28 cellular contexts compared by ENCODE assay signal in genomic region chr2:241593271-241593670, GRCh38. TPM values are rescaled to one million over a fixed set of nuclear protein-coding genes. Genes with fewer than 3 reads are reported as not detected.
"Had no signal": no experiment of that assay in that cellular context is flagged by ENCODE, and none has a peak within 500 bp of the region (broad histone marks: within the 10 kb centered on the region; RNA-seq: fewer than 3 reads in every experiment).

No MANE protein-coding gene starts in this region.

- H3K9me3 Mint-ChIP-seq: natural killer cell treated with Interleukin-12 subunit alpha and Interleukin-12 subunit beta and Interleukin-15 and Interleukin-18, amount 100 ng/mL, for 72 hours; nephron progenitor cell had no signal

- ATAC-seq: naive thymus-derived CD8-positive, alpha-beta T cell; natural killer cell treated with Interleukin-12 subunit alpha and Interleukin-12 subunit beta and Interleukin-15 and Interleukin-18, amount 100 ng/mL, for 72 hours; pancreas; psoas muscle; stimulated activated effector memory CD8-positive, alpha-beta T cell treated with anti-CD3 and anti-CD28 coated beads, Interleukin-12 subunit alpha, Interleukin-12 subunit beta, amount 100 ng/mL, for 72 hours; stimulated activated naive B cell treated with anti-CD40 and anti-IgM and Interleukin-4, amounts not matched to agents 10 μg/mL and 1 μg/mL and 100 μg/mL, for 72 hours had no signal

- H3K4me3 Mint-ChIP-seq: naive B cell; naive thymus-derived CD8-positive, alpha-beta T cell; natural killer cell treated with Interleukin-12 subunit alpha and Interleukin-12 subunit beta and Interleukin-15 and Interleukin-18, amount 100 ng/mL, for 72 hours; nephron progenitor cell; neural crest cell; stimulated activated effector memory CD8-positive, alpha-beta T cell treated with anti-CD3 and anti-CD28 coated beads, Interleukin-12 subunit alpha, Interleukin-12 subunit beta, amount 100 ng/mL, for 72 hours; stimulated activated naive B cell treated with anti-CD40 and anti-IgM and Interleukin-4, amounts not matched to agents 10 μg/mL and 1 μg/mL and 100 μg/mL, for 72 hours; stimulated activated naive CD8-positive, alpha-beta T cell treated with anti-CD3 and anti-CD28 coated beads, Interleukin-15, Interleukin-2, amounts not matched to agents 100 ng/mL and 50 ng/mL, for 24 hours had no signal

- H3K4me1 Mint-ChIP-seq: naive B cell; nephron progenitor cell; neural crest cell; stimulated activated naive B cell treated with anti-CD40 and anti-IgM and Interleukin-4, amounts not matched to agents 10 μg/mL and 1 μg/mL and 100 μg/mL, for 72 hours had no signal

- H3K27me3 Mint-ChIP-seq: naive B cell; naive thymus-derived CD8-positive, alpha-beta T cell; natural killer cell treated with Interleukin-12 subunit alpha and Interleukin-12 subunit beta and Interleukin-15 and Interleukin-18, amount 100 ng/mL, for 72 hours; progenitor cell of endocrine pancreas; stimulated activated naive B cell treated with anti-CD40 and anti-IgM and Interleukin-4, amounts not matched to agents 10 μg/mL and 1 μg/mL and 100 μg/mL, for 72 hours; stimulated activated naive CD8-positive, alpha-beta T cell treated with anti-CD3 and anti-CD28 coated beads, Interleukin-15, Interleukin-2, amounts not matched to agents 100 ng/mL and 50 ng/mL, for 24 hours had no signal

- H3K4me2 ChIP-seq: smooth muscle cell had no signal

- DNase-seq: naive B cell; naive thymus-derived CD8-positive, alpha-beta T cell; nephron progenitor cell; occipital lobe; pancreas; psoas muscle; right cardiac atrium; right lobe of liver; stimulated activated CD4-positive, alpha-beta T cell treated with anti-CD3 and anti-CD28 coated beads, Interleukin-15, amount 100 ng/mL, for 24 hours; stimulated activated CD4-positive, alpha-beta T cell treated with anti-CD3 and anti-CD28 coated beads, Interleukin-2, amount 100 ng/mL, for 24 hours; stimulated activated CD4-positive, alpha-beta T cell treated with anti-CD3 and anti-CD28 coated beads, Interleukin-2, amount 100 ng/mL, for 48 hours; stimulated activated CD4-positive, alpha-beta T cell treated with anti-CD3 and anti-CD28 coated beads, Interleukin-4, amount 100 ng/mL, for 24 hours; stimulated activated naive B cell treated with anti-CD40 and anti-IgM and Interleukin-4, amounts not matched to agents 10 μg/mL and 1 μg/mL and 100 μg/mL, for 72 hours; stimulated activated naive CD4-positive, alpha-beta T cell treated with Interleukin-2 at 50 U/mL for 16 hours; stomach; thyroid gland; trophoblast cell; upper lobe of left lung had no signal

- H3K9me3 ChIP-seq: pancreas, psoas muscle, right lobe of liver, thyroid gland, upper lobe of left lung, vagina had no signal

- H3K4me1 ChIP-seq: pancreas, right lobe of liver, stomach, thyroid gland, tibial nerve, upper lobe of left lung, vagina had no signal

- H3K27me3 ChIP-seq: pancreas, right lobe of liver, stomach, thyroid gland, tibial nerve, upper lobe of left lung, vagina had no signal

- H3K4me3 ChIP-seq: pancreas, psoas muscle, right lobe of liver, skin epidermis, smooth muscle cell, stomach, thoracic aorta, thyroid gland, tibial nerve, upper lobe of left lung, vagina had no signal

- H3K27ac Mint-ChIP-seq: naive B cell; natural killer cell treated with Interleukin-12 subunit alpha and Interleukin-12 subunit beta and Interleukin-15 and Interleukin-18, amount 100 ng/mL, for 72 hours; progenitor cell of endocrine pancreas; stimulated activated effector memory CD8-positive, alpha-beta T cell treated with anti-CD3 and anti-CD28 coated beads, Interleukin-12 subunit alpha, Interleukin-12 subunit beta, amount 100 ng/mL, for 72 hours; stimulated activated naive B cell treated with anti-CD40 and anti-IgM and Interleukin-4, amounts not matched to agents 10 μg/mL and 1 μg/mL and 100 μg/mL, for 72 hours; stimulated activated naive CD8-positive, alpha-beta T cell treated with anti-CD3 and anti-CD28 coated beads, Interleukin-15, Interleukin-2, amounts not matched to agents 100 ng/mL and 50 ng/mL, for 24 hours had no signal

- H3K27ac ChIP-seq: pancreas, psoas muscle, right lobe of liver, skin epidermis, stomach, thoracic aorta, thyroid gland, tibial nerve, upper lobe of left lung, vagina had no signal

RNA-seq across cellular contexts. Expression of gene BOK, which starts 34.7 kb away (rescaled TPM):
- total RNA-seq: naive thymus-derived CD8-positive, alpha-beta T cell had no signal
